In genomic region chr4:52701207-52701606, GRCh38 we compare ENCODE assay signal across 13 cellular contexts. TPM values are rescaled to one million over a fixed set of nuclear protein-coding genes. Genes with fewer than 3 reads are reported as not detected.
DNase-seq lines count a peak whose midpoint lies in the region; ATAC-seq and TF ChIP-seq lines count a peak whose summit lies in the region.
"Had no signal": no experiment of that assay in that cellular context is flagged by ENCODE, and none has a peak within 500 bp of the region (broad histone marks: within the 10 kb centered on the region; RNA-seq: fewer than 3 reads in every experiment).

No MANE protein-coding gene starts in this region.

- H3K4me3 Mint-ChIP-seq in CD8-positive, alpha-beta memory T cell: no peak overlapping the region
- no peak overlapping the region for H3K4me3 Mint-ChIP-seq in activated CD4-positive, alpha-beta memory T cell treated with anti-CD3 and anti-CD28 coated beads, Interleukin-2, amount 10 ng/mL, durations not matched to agents 7 days and 5 days
- H3K4me3 Mint-ChIP-seq: CD4-positive, alpha-beta memory T cell had no signal

- H3K27me3 Mint-ChIP-seq in CD8-positive, alpha-beta memory T cell: peaks cover 2 to 13% of the 10 kb centered on the region in 2 donors
- peaks cover 5% of the 10 kb centered on the region for H3K27me3 Mint-ChIP-seq in activated CD4-positive, alpha-beta memory T cell treated with anti-CD3 and anti-CD28 coated beads, Interleukin-2, amount 10 ng/mL, durations not matched to agents 7 days and 5 days

- ATAC-seq in GM18867 (IDR thresholded peaks at IDR 0.05; ENCODE audit: unreplicated experiment): peak; percentile 96
- ATAC-seq in GM21528 (IDR thresholded peaks at IDR 0.05; ENCODE audit: low FRiP score, unreplicated experiment): peak; percentile 94
- ATAC-seq in HG03095 (IDR thresholded peaks at IDR 0.05; ENCODE audit: unreplicated experiment): peak; percentile 94

- no peaks in the 10 kb centered on the region for H3K9me3 Mint-ChIP-seq in CD8-positive, alpha-beta memory T cell
- no peaks in the 10 kb centered on the region for H3K9me3 Mint-ChIP-seq in activated CD4-positive, alpha-beta memory T cell treated with anti-CD3 and anti-CD28 coated beads, Interleukin-2, amount 10 ng/mL, durations not matched to agents 7 days and 5 days
- H3K9me3 Mint-ChIP-seq: CD4-positive, alpha-beta memory T cell had no signal

- H3K4me1 ChIP-seq in transverse colon: peaks cover 0 to 4% (median 0%) of the 10 kb centered on the region in 4 donors
- no peaks in the 10 kb centered on the region for H3K4me1 ChIP-seq in CD8-positive, alpha-beta memory T cell (ENCODE audit: insufficient read depth, low read length)

- H3K27ac Mint-ChIP-seq in CD8-positive, alpha-beta memory T cell: no peak overlapping the region
- H3K27ac Mint-ChIP-seq in activated CD4-positive, alpha-beta memory T cell treated with anti-CD3 and anti-CD28 coated beads, Interleukin-2, amount 10 ng/mL, durations not matched to agents 7 days and 5 days: no peak overlapping the region
- H3K27ac Mint-ChIP-seq: CD4-positive, alpha-beta memory T cell had no signal

- H3K9me3 ChIP-seq in transverse colon: no peaks in the 10 kb centered on the region
- H3K9me3 ChIP-seq in CD8-positive, alpha-beta memory T cell (ENCODE audit: low read length): no peaks in the 10 kb centered on the region
- H3K9me3 ChIP-seq: tibial artery had no signal

- no peaks in the 10 kb centered on the region for H3K36me3 ChIP-seq in transverse colon
- no peaks in the 10 kb centered on the region for H3K36me3 ChIP-seq in CD8-positive, alpha-beta memory T cell (ENCODE audit: insufficient read depth, low read length)
- H3K36me3 ChIP-seq: tibial artery had no signal

- H3K27me3 ChIP-seq in transverse colon: no peaks in the 10 kb centered on the region
- no peaks in the 10 kb centered on the region for H3K27me3 ChIP-seq in CD8-positive, alpha-beta memory T cell (ENCODE audit: insufficient read depth, low read length, poor library complexity, severe bottlenecking)
- H3K27me3 ChIP-seq: tibial artery had no signal

- peak; percentile 22 for DNase-seq in RPMI8226
- no peak for DNase-seq in transverse colon
- no peak for DNase-seq in CD8-positive, alpha-beta memory T cell
- DNase-seq in activated CD4-positive, alpha-beta memory T cell treated with anti-CD3 and anti-CD28 coated beads, Interleukin-2, amount 10 ng/mL, durations not matched to agents 7 days and 5 days: no peak
- DNase-seq in NCI-H2227 treated with DMSO at 0.1 percent for 48 hours (lab: John Stamatoyannopoulos, UW): no peak
- DNase-seq: CD4-positive, alpha-beta memory T cell; effector CD8-positive, alpha-beta T cell; NCI-H2029 treated with DMSO at 0.1 percent for 48 hours; posterior cingulate gyrus; tibial artery had no signal

- TF ChIP-seq POLR2A in transverse colon (IDR thresholded peaks at IDR 0.05): no peak

- no peak for TF ChIP-seq CTCF in transverse colon (IDR thresholded peaks at IDR 0.05)

- peaks cover 4 to 5% (median 5%) of the 10 kb centered on the region in 3 donors for H3K4me1 Mint-ChIP-seq in CD8-positive, alpha-beta memory T cell
- H3K4me1 Mint-ChIP-seq in activated CD4-positive, alpha-beta memory T cell treated with anti-CD3 and anti-CD28 coated beads, Interleukin-2, amount 10 ng/mL, durations not matched to agents 7 days and 5 days: peaks cover 4% of the 10 kb centered on the region

- in situ Hi-C loops in transverse colon (cut with MboI; ENCODE audit: low pct_ligation_motif_present in 1 of 4, low pct_unique_long_range_greater_than_20kb in 1 of 4, low sequenced_read_pairs in 3 of 4): loop anchor here in 1 of 4 donors (25.0 kb wide), 1 partner anchor 661 kb away; the partner anchor contains the start of gene SCFD2

- no peak overlapping the region for H3K4me3 ChIP-seq in transverse colon
- H3K4me3 ChIP-seq in CD8-positive, alpha-beta memory T cell (ENCODE audit: low read length): no peak overlapping the region
- H3K4me3 ChIP-seq: tibial artery had no signal

- CTCF ChIA-PET in CD8-positive, alpha-beta memory T cell (lab: Charles Lee): no interaction called here
- CTCF ChIA-PET in activated CD4-positive, alpha-beta memory T cell treated with anti-CD3 and anti-CD28 coated beads, Interleukin-2, amount 10 ng/mL, durations not matched to agents 7 days and 5 days (lab: Charles Lee): interaction anchor here (0.7 kb wide), 1 partner anchor 202 kb away, joined by 4 read pairs; no protein-coding TSS in a partner anchor

- intact Hi-C loops in transverse colon (cut with DNase I; ENCODE audit: low total_unique reads): no loop called here

- H3K27ac ChIP-seq in transverse colon: no peak overlapping the region
- H3K27ac ChIP-seq in CD8-positive, alpha-beta memory T cell (ENCODE audit: low read depth, low read length): no peak overlapping the region
- H3K27ac ChIP-seq: tibial artery had no signal

- POLR2A ChIA-PET in CD8-positive, alpha-beta memory T cell (lab: Charles Lee): no interaction called here
- POLR2A ChIA-PET in activated CD4-positive, alpha-beta memory T cell treated with anti-CD3 and anti-CD28 coated beads, Interleukin-2, amount 10 ng/mL, durations not matched to agents 7 days and 5 days (lab: Charles Lee): interaction anchor here (2.2 kb wide), 1 partner anchor 11 kb away, joined by 17 read pairs; no protein-coding TSS in a partner anchor

- TF ChIP-seq EP300 in transverse colon (IDR thresholded peaks at IDR 0.05; ENCODE audit: low read depth): no peak

- 76 to 84% methylated on average over 2 to 3 of the region's 3 CpGs for WGBS in transverse colon (ENCODE audit: low coverage in 1 of 2), 2 donors

- no peaks in the 10 kb centered on the region for H3K36me3 Mint-ChIP-seq in CD8-positive, alpha-beta memory T cell
- H3K36me3 Mint-ChIP-seq in activated CD4-positive, alpha-beta memory T cell treated with anti-CD3 and anti-CD28 coated beads, Interleukin-2, amount 10 ng/mL, durations not matched to agents 7 days and 5 days (ENCODE audit: low read depth): no peaks in the 10 kb centered on the region
- H3K36me3 Mint-ChIP-seq: CD4-positive, alpha-beta memory T cell had no signal

RNA-seq across cellular contexts. Expression of gene USP46, which starts 42.1 kb away (rescaled TPM):
- total RNA-seq in transverse colon: 1 to 10 TPM; 6.0 to 7.6 (median 6.8) TPM
- 10 to 100 TPM; 15.6 to 16.9 TPM for total RNA-seq in CD8-positive, alpha-beta memory T cell
- 5.8 TPM for polyA plus RNA-seq in CD8-positive, alpha-beta memory T cell
- total RNA-seq in activated CD4-positive, alpha-beta memory T cell treated with anti-CD3 and anti-CD28 coated beads, Interleukin-2, amount 10 ng/mL, durations not matched to agents 7 days and 5 days: 10 to 100 TPM; 13.1 to 15.0 TPM

RNA-seq across cellular contexts. Expression of gene ERVMER34-1, which starts 50.0 kb away (rescaled TPM):
- under 1 TPM in 3 of 4 donors, not detected in 1; 0.20 to 0.32 (median 0.27) TPM for total RNA-seq in transverse colon
- under 1 TPM in 1 of 2 experiments, not detected in 1; 0.20 TPM for total RNA-seq in CD8-positive, alpha-beta memory T cell
- not detected for polyA plus RNA-seq in CD8-positive, alpha-beta memory T cell
- not detected for total RNA-seq in activated CD4-positive, alpha-beta memory T cell treated with anti-CD3 and anti-CD28 coated beads, Interleukin-2, amount 10 ng/mL, durations not matched to agents 7 days and 5 days
- total RNA-seq: CD4-positive, alpha-beta memory T cell had no signal
- polyA plus RNA-seq: CD4-positive, alpha-beta memory T cell had no signal
